ENCODE assay signal across 13 cellular contexts in the genomic region with DNA sequence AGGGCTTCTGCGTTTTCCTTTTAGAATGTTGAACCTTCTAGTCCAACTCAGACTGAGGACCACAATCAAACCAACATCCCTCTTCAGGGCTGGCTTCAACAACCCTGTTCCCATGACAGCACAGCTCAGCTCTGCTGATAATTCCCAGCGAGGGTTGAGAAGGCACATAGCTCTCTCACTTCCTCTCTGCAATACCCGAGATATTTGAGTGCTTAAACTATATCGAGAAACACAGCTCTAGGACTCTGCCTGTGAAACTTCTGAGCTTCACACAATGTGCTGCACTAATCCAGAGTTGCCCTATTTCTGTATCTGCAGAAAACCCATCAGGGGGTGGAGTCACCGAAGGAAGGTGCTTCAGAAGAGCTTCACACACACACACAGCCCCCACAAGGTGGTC. TPM values are rescaled to one million over a fixed set of nuclear protein-coding genes. Genes with fewer than 3 reads are reported as not detected.
A peak's percentile ranks its signal among the peaks of the same experiment; 100 is the strongest.
DNase-seq lines count a peak whose midpoint lies in the region; ATAC-seq and TF ChIP-seq lines count a peak whose summit lies in the region.
"Had no signal": no experiment of that assay in that cellular context is flagged by ENCODE, and none has a peak within 500 bp of the region (broad histone marks: within the 10 kb centered on the region; RNA-seq: fewer than 3 reads in every experiment).

No MANE protein-coding gene starts in this region.

- H3K4me1 ChIP-seq in stomach = peaks cover 15 to 23% (median 18%) of the 10 kb centered on the region in 4 donors
- peaks cover 14% of the 10 kb centered on the region for H3K4me1 ChIP-seq in body of pancreas
- H3K4me1 ChIP-seq: SJCRH30 had no signal

- TF ChIP-seq POLR2A in stomach (IDR thresholded peaks at IDR 0.05) (no peak), body of pancreas (IDR thresholded peaks at IDR 0.05) (no peak)

- 49 to 59% (median 55%) methylated on average over 5 of the region's 5 CpGs for WGBS in stomach, 5 donors
- 38 to 47% methylated on average over 5 of the region's 5 CpGs for WGBS in body of pancreas, 2 donors

- TF ChIP-seq EP300 in stomach (IDR thresholded peaks at IDR 0.05) = no peak

- intact Hi-C loops in stomach (cut with DNase I; ENCODE audit: low total_unique reads) (no loop called here), body of pancreas (cut with DNase I) (no loop called here)

- H3K36me3 ChIP-seq in stomach = no peaks in the 10 kb centered on the region
- no peaks in the 10 kb centered on the region for H3K36me3 ChIP-seq in body of pancreas (replicated peaks in 1 of 2; ENCODE audit: insufficient read depth in 1 of 2, low read depth in 2 of 2)
- H3K36me3 ChIP-seq: SJCRH30, spleen had no signal

- H3K27me3 ChIP-seq in stomach = peaks cover 4 to 96% (median 54%) of the 10 kb centered on the region in 3 donors
- H3K27me3 ChIP-seq in body of pancreas = peaks cover 0 to 24% of the 10 kb centered on the region in 2 donors
- H3K27me3 ChIP-seq: SJCRH30 had no signal

- H3K4me3 ChIP-seq in stomach (no peak overlapping the region), body of pancreas (no peak overlapping the region)
- H3K4me3 ChIP-seq: SJCRH30, spleen had no signal

- H3K27ac ChIP-seq in stomach (no peak overlapping the region), body of pancreas (no peak overlapping the region)
- H3K27ac ChIP-seq: SJCRH30, spleen had no signal

- ATAC-seq in GM18498 (IDR thresholded peaks at IDR 0.05; ENCODE audit: unreplicated experiment) (peak; percentile 65), GM19467 (IDR thresholded peaks at IDR 0.05; ENCODE audit: unreplicated experiment) (peak; percentile 49), HG02973 (IDR thresholded peaks at IDR 0.05; ENCODE audit: unreplicated experiment) (peak; percentile 43), body of pancreas (no peak)
- ATAC-seq: WTC11 had no signal

- no peaks in the 10 kb centered on the region for H3K9me3 ChIP-seq in stomach
- H3K9me3 ChIP-seq in body of pancreas = no peaks in the 10 kb centered on the region
- H3K9me3 ChIP-seq: SJCRH30, spleen had no signal

- TF ChIP-seq CTCF in stomach (IDR thresholded peaks at IDR 0.05) = no peak
- TF ChIP-seq CTCF in body of pancreas (IDR thresholded peaks at IDR 0.05) = no peak

- DNase-seq in NCI-H526 (lab: John Stamatoyannopoulos, UW) (peak; percentile 42 to 58), EL (no peak), stomach (no peak), body of pancreas (no peak), NCI-H446 treated with DMSO at 0.1 percent for 48 hours (lab: John Stamatoyannopoulos, UW) (no peak)
- DNase-seq: SJCRH30, spleen had no signal

RNA-seq across cellular contexts. Expression of gene ADARB2, which starts 1.6 kb away (rescaled TPM):
- total RNA-seq in stomach (1 to 10 TPM in 3 of 5 donors, under 1 TPM in 1, not detected in 1; 0.55 to 4.1 (median 2.6) TPM), body of pancreas (10 to 100 TPM in 1 of 2 donors, 1 to 10 TPM in 1; 8.0 to 12.2 TPM)
- polyA plus RNA-seq in stomach = 1 to 10 TPM in 2 of 3 donors, under 1 TPM in 1; 1.00 to 1.9 (median 1.4) TPM
- total RNA-seq: endothelial cell of umbilical vein, SJCRH30 had no signal
- polyA plus RNA-seq: CD14-positive monocyte, endothelial cell of umbilical vein had no signal

Comparison
In these comparisons a context has a peak if more than half of its experiments do, and no peak if none do; other contexts are left out.
1. DNase-seq: peak in NCI-H526 (2 of 2); none in EL (single experiment), stomach (single experiment), body of pancreas (0 of 4) and NCI-H446 treated with DMSO at 0.1 percent for 48 hours (single experiment).